ENCODE assay signal across 21 cellular contexts in the genomic region with DNA sequence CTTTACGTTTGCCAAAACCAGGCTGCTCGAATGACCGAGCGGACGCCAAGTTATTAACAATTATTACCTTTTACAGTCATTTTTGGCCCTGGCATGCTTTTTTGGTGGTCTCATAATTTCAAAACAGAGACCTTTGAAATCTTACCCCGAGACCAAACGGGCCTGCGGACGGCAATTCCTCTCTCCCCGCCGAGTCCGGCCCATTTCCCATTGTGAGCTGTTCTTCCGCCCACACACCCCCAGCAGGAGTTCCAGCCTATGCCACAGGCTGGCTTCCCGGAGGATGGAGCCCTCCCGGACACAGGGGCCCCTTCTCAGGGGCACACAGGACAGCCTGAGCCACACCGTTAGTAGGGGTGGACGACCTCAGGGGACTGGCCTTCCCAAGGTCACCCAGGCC.
DNase-seq lines count a peak whose midpoint lies in the region; ATAC-seq, FAIRE-seq and TF ChIP-seq lines count a peak whose summit lies in the region.
"Had no signal": no experiment of that assay in that cellular context is flagged by ENCODE, and none has a peak within 500 bp of the region (broad histone marks: within the 10 kb centered on the region; RNA-seq: fewer than 3 reads in every experiment).

No MANE protein-coding gene starts in this region.

- peaks cover 8% of the 10 kb centered on the region for H3K23me2 ChIP-seq in H1 (ENCODE audit: low read depth, low read length)

- TF ChIP-seq CTCF in astrocyte (IDR thresholded peaks at IDR 0.05; ENCODE audit: insufficient read depth, low read depth, low read length), result no peak
- no peak for TF ChIP-seq CTCF in H1 (IDR thresholded peaks at IDR 0.05; ENCODE audit: control extremely low read depth in 1 of 3, insufficient read depth in 1 of 3, low read depth in 1 of 3, low read length in 3 of 3)
- TF ChIP-seq CTCF in nephron (IDR thresholded peaks at IDR 0.05; ENCODE audit: unreplicated experiment in 3 of 3), result no peak
- TF ChIP-seq CTCF in psoas muscle (IDR thresholded peaks at IDR 0.05), result no peak

- peak overlapping the region; percentile 27; the same call in 1 of the 2 replicates for H2BK20ac ChIP-seq in H1 (ENCODE audit: low read length)

- H3K27me3 ChIP-seq in astrocyte (ENCODE audit: insufficient read depth, low read length), result no peaks in the 10 kb centered on the region
- H3K27me3 ChIP-seq in H1 (replicated peaks in 1 of 4; ENCODE audit: control insufficient read depth in 3 of 4, extremely low read depth in 1 of 4, insufficient read depth in 3 of 4, low read length in 3 of 4), result no peaks in the 10 kb centered on the region; a peak in 1 of 7 replicates
- H3K27me3 ChIP-seq in psoas muscle (ENCODE audit: insufficient read depth in 3 of 3, low read length in 2 of 3), result no peaks in the 10 kb centered on the region

- H3K4me3 Mint-ChIP-seq in astrocyte (ENCODE audit: unreplicated experiment), result no peak overlapping the region
- H3K4me3 Mint-ChIP-seq in nephron, result no peak overlapping the region
- H3K4me3 Mint-ChIP-seq: B cell; CD4-positive, CD25-positive, alpha-beta regulatory T cell; HFFc6 had no signal

- H4K91ac ChIP-seq in H1 (replicated peaks; ENCODE audit: insufficient read length, low read length), result peak overlapping the region; percentile 7

- H3K4me1 Mint-ChIP-seq in astrocyte (ENCODE audit: low read depth, unreplicated experiment), result peaks cover 7% of the 10 kb centered on the region
- H3K4me1 Mint-ChIP-seq in nephron, result peaks cover 29% of the 10 kb centered on the region
- H3K4me1 Mint-ChIP-seq: B cell; CD4-positive, CD25-positive, alpha-beta regulatory T cell had no signal

- no peak overlapping the region for H2BK120ac ChIP-seq in H1 (replicated peaks; ENCODE audit: low read depth, low read length)

- no peak overlapping the region for H3K14ac ChIP-seq in H1 (ENCODE audit: insufficient read length)

- H3K36me3 Mint-ChIP-seq in astrocyte (ENCODE audit: low read depth, unreplicated experiment), result no peaks in the 10 kb centered on the region
- peaks cover 10% of the 10 kb centered on the region for H3K36me3 Mint-ChIP-seq in nephron (ENCODE audit: low read depth)
- H3K36me3 Mint-ChIP-seq: CD4-positive, CD25-positive, alpha-beta regulatory T cell had no signal

- H3K4me1 ChIP-seq in astrocyte (ENCODE audit: insufficient read depth, low read length) (peaks cover 11% of the 10 kb centered on the region), H1 (replicated peaks in 1 of 4; ENCODE audit: control insufficient read depth in 3 of 4, insufficient read depth in 4 of 4, low read length in 3 of 4) (peaks cover 0 to 9% (median 4%) of the 10 kb centered on the region in 4 experiments; a peak in 4 of 7 replicates), psoas muscle (no peaks in the 10 kb centered on the region)

- H3K9me3 Mint-ChIP-seq in astrocyte (ENCODE audit: unreplicated experiment), result no peaks in the 10 kb centered on the region
- peaks cover 5% of the 10 kb centered on the region for H3K9me3 Mint-ChIP-seq in nephron

- no peak for TF ChIP-seq RAD21 in H1 (IDR thresholded peaks at IDR 0.05 in 1 of 2, conservative IDR thresholded peaks at IDR 0.05 in 1 of 2; ENCODE audit: low read depth in 2 of 2, low read length in 2 of 2)

- intact Hi-C loops in psoas muscle (cut with DNase I), result no loop called here

- H3K23ac ChIP-seq in H1 (ENCODE audit: insufficient read length), result no peak overlapping the region

- H3K79me2 ChIP-seq in astrocyte (ENCODE audit: insufficient read depth, low read length) (no peaks in the 10 kb centered on the region), H1 (ENCODE audit: control insufficient read depth in 1 of 2, insufficient read depth in 2 of 2, low read length in 2 of 2) (no peaks in the 10 kb centered on the region; a peak in 1 of 4 replicates)

- POLR2A ChIA-PET in H1 (lab: Charles Lee; ENCODE audit: partially characterized antibody), result no interaction called here

- no peak overlapping the region for H3K4ac ChIP-seq in H1 (replicated peaks; ENCODE audit: insufficient read length, low read depth, low read length)

- H3K18ac ChIP-seq in H1 (ENCODE audit: extremely low read depth, low read length), result no peak overlapping the region

- H3K9me3 ChIP-seq in astrocyte (ENCODE audit: insufficient read depth, low read depth, low read length) (peaks cover 8% of the 10 kb centered on the region), H1 (ENCODE audit: insufficient read depth in 2 of 2, low read depth in 1 of 2, low read length in 1 of 2) (peaks cover 0 to 14% of the 10 kb centered on the region in 2 experiments; a peak in 2 of 4 replicates), psoas muscle (peaks cover 14% of the 10 kb centered on the region)

- peaks cover 4% of the 10 kb centered on the region for H3K27me3 Mint-ChIP-seq in astrocyte (ENCODE audit: low read depth, unreplicated experiment)
- peaks cover 40% of the 10 kb centered on the region for H3K27me3 Mint-ChIP-seq in nephron (ENCODE audit: low read depth)
- H3K27me3 Mint-ChIP-seq: B cell; CD4-positive, CD25-positive, alpha-beta regulatory T cell had no signal

- no peak for ATAC-seq in HG02870 (IDR thresholded peaks at IDR 0.05; ENCODE audit: unreplicated experiment)
- no peak for ATAC-seq in psoas muscle
- no peak for ATAC-seq in GM21529 (IDR thresholded peaks at IDR 0.05; ENCODE audit: unreplicated experiment)
- ATAC-seq: GM12878 had no signal

- no peak overlapping the region for H2BK15ac ChIP-seq in H1 (ENCODE audit: low read length)

- no peak overlapping the region for H3K4me3 ChIP-seq in astrocyte (ENCODE audit: insufficient read depth, low read depth, low read length)
- H3K4me3 ChIP-seq in H1 (ENCODE audit: extremely low read depth in 1 of 4, insufficient read depth in 2 of 4, low read depth in 3 of 4, low read length in 4 of 4), result no peak overlapping the region
- H3K4me3 ChIP-seq in psoas muscle, result no peak overlapping the region
- H3K4me3 ChIP-seq: GM12878 had no signal

- no peak overlapping the region for H4K5ac ChIP-seq in H1 (ENCODE audit: insufficient read length, low read depth, low read length)

- peak overlapping the region; percentile 61 for H3K4me2 ChIP-seq in astrocyte (ENCODE audit: low read length)
- no peak overlapping the region for H3K4me2 ChIP-seq in H1 (ENCODE audit: insufficient read depth in 1 of 2, low read depth in 2 of 2, low read length in 2 of 2)

- no peaks in the 10 kb centered on the region for H3K79me1 ChIP-seq in H1 (ENCODE audit: low read depth, low read length)

- H3K27ac ChIP-seq in astrocyte (ENCODE audit: low read depth, low read length) (no peak overlapping the region), H1 (ENCODE audit: low read depth, low read length) (no peak overlapping the region), psoas muscle (no peak overlapping the region)
- H3K27ac ChIP-seq: RWPE1 had no signal

- TF ChIP-seq EP300 in H1 (IDR thresholded peaks at IDR 0.05; ENCODE audit: borderline replicate concordance in 1 of 2, low read depth in 2 of 2, low read length in 2 of 2), result no peak

- no peak overlapping the region for H2BK5ac ChIP-seq in H1 (ENCODE audit: low read depth, low read length)

- H4K20me1 ChIP-seq in astrocyte (ENCODE audit: insufficient read depth, low read length) (no peaks in the 10 kb centered on the region), H1 (replicated peaks in 1 of 2; ENCODE audit: control insufficient read depth in 1 of 2, insufficient read depth in 2 of 2, low read length in 2 of 2) (peaks cover 0 to 9% of the 10 kb centered on the region in 2 experiments)

- TF ChIP-seq POLR2A in H1 (IDR thresholded peaks at IDR 0.05; ENCODE audit: control extremely low read depth in 1 of 2, low read depth in 2 of 2, low read length in 2 of 2), result no peak

- CTCF ChIA-PET in H1 (lab: Charles Lee; ENCODE audit: partially characterized antibody), result interaction anchor here (1.1 to 3.5 kb wide), 2 partner anchors 16 to 92 kb away, joined by 3 to 16 read pairs; no protein-coding TSS in a partner anchor

- H3K9ac ChIP-seq in astrocyte (ENCODE audit: low read length) (peak overlapping the region; percentile 24), H1 (replicated peaks in 1 of 4; ENCODE audit: extremely low read depth in 1 of 4, low read depth in 3 of 4, low read length in 3 of 4) (no peak overlapping the region)

- DNase-seq in astrocyte (ENCODE audit: low read depth) (peak; percentile 18), H1 (ENCODE audit: low read depth in 1 of 2, low spot score in 2 of 2) (no peak), NCI-H2196 (lab: John Stamatoyannopoulos, UW; ENCODE audit: unreplicated experiment) (no peak), psoas muscle (no peak)
- DNase-seq: CD4-positive, CD25-positive, alpha-beta regulatory T cell; DND-41; GDM1; GOT3; HFFc6; NCI-H1048; NCI-H1436 treated with DMSO at 0.1 percent for 48 hours; NCI-H2029 treated with DMSO at 0.1 percent for 48 hours; NCI-H2171 treated with DMSO at 0.1 percent for 48 hours; NCI-H774 had no signal

- peak overlapping the region; percentile 60; the same call in 1 of the 2 replicates for H2AK5ac ChIP-seq in H1 (ENCODE audit: low read depth, low read length)

- H2BK12ac ChIP-seq in H1 (ENCODE audit: low read depth, low read length), result 0 out of 2 replicates have a peak overlapping the region, but pooled peaks have one; percentile 4

- no peaks in the 10 kb centered on the region for H3K36me3 ChIP-seq in astrocyte (ENCODE audit: insufficient read depth, low read length)
- no peaks in the 10 kb centered on the region; a peak in 1 of 8 replicates for H3K36me3 ChIP-seq in H1 (ENCODE audit: control insufficient read depth in 2 of 4, insufficient read depth in 4 of 4, low read length in 3 of 4)
- H3K36me3 ChIP-seq in psoas muscle (ENCODE audit: insufficient read depth in 1 of 2, low read depth in 1 of 2), result no peaks in the 10 kb centered on the region

- 89% methylated on average over 17 of the region's 17 CpGs; no CpG with 5 or more reads in 1 of the 2 experiments for WGBS in H1 (ENCODE audit: extremely low coverage in 1 of 2, insufficient coverage in 1 of 2, insufficient read length in 1 of 2, insufficient replicate concordance in 2 of 2, low coverage in 1 of 2, low lambda C conversion rate in 2 of 2, missing lambda C conversion rate in 1 of 2), 2 experiments
- WGBS in psoas muscle, 3 donors, result 49 to 59% (median 50%) methylated on average over 17 of the region's 17 CpGs

- H4K8ac ChIP-seq in H1 (ENCODE audit: extremely low read depth, insufficient read depth, low read length), result no peak overlapping the region

- FAIRE-seq in astrocyte (lab: Jason Lieb, UNC), result no peak
- no peak for FAIRE-seq in H1 (lab: Jason Lieb, UNC)
- FAIRE-seq: GM12878, GM18507 had no signal

- no peak overlapping the region for H3K27ac Mint-ChIP-seq in astrocyte (ENCODE audit: unreplicated experiment)
- peak overlapping the region; percentile 16 to 72 (median 53) for H3K27ac Mint-ChIP-seq in nephron
- H3K27ac Mint-ChIP-seq: B cell; CD4-positive, CD25-positive, alpha-beta regulatory T cell; HFFc6 had no signal

- H3K56ac ChIP-seq in H1 (replicated peaks; ENCODE audit: insufficient read length, low read depth, low read length), result no peak overlapping the region

- H2AFZ ChIP-seq in astrocyte (ENCODE audit: low read depth, low read length), result peak overlapping the region; percentile 58
- no peak overlapping the region for H2AFZ ChIP-seq in H1 (ENCODE audit: low read length)

TF ChIP-seq in H1, 55 proteins besides CTCF, POLR2A, EP300 and RAD21 (continues in another document):
- TF ChIP-seq CEBPB (IDR thresholded peaks at IDR 0.05; ENCODE audit: low read depth, low read length) (no peak), SUZ12 (IDR thresholded peaks at IDR 0.05; ENCODE audit: low read length) (no peak), SP4 (IDR thresholded peaks at IDR 0.05; ENCODE audit: low read length) (no peak), RFX5 (IDR thresholded peaks at IDR 0.05; ENCODE audit: borderline replicate concordance, low read depth, low read length) (no peak)
